ENCODE assay signal across 15 cellular contexts in the genomic region with DNA sequence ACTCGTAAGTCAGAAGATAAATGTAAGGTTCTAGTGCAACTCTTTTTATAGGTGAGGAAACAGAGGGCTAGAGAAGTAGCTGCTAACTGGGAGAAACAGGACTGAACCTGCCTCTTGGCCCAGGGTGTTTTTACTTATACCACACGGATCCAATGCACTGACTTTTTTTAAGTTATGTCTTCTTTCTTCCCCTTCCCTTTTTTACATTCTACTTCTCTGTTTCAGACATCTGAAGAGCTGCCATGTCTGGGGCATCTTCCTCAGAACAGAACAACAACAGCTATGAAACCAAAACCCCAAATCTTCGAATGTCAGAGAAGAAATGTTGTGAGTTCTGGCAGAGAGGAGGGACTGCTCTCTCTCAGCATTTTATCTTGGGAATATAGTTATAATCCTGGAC. TPM values are rescaled to one million over a fixed set of nuclear protein-coding genes. Genes with fewer than 3 reads are reported as not detected.
DNase-seq lines count a peak whose midpoint lies in the region; ATAC-seq, FAIRE-seq and TF ChIP-seq lines count a peak whose summit lies in the region.
"Had no signal": no experiment of that assay in that cellular context is flagged by ENCODE, and none has a peak within 500 bp of the region (broad histone marks: within the 10 kb centered on the region; RNA-seq: fewer than 3 reads in every experiment).

No MANE protein-coding gene starts in this region.

- H3K9ac ChIP-seq in skeletal muscle tissue (ENCODE audit: low read depth in 1 of 3, low read length in 3 of 3) = peak overlapping the region in 2 of 3 donors; percentile 51 to 63

- H3K4me1 Mint-ChIP-seq in GM23338 (peaks cover 33% of the 10 kb centered on the region), glutamatergic neuron (ENCODE audit: low read depth, unreplicated experiment) (peaks cover 13% of the 10 kb centered on the region)

- peaks cover 3% of the 10 kb centered on the region; the same call in 2 of the 3 replicates for H3K36me3 Mint-ChIP-seq in GM23338 (ENCODE audit: low read depth)
- H3K36me3 Mint-ChIP-seq in glutamatergic neuron (ENCODE audit: unreplicated experiment) = no peaks in the 10 kb centered on the region

- TF ChIP-seq CTCF in GM23338 (conservative IDR thresholded peaks at IDR 0.05; ENCODE audit: low read depth in 2 of 2) (no peak), Panc1 (IDR thresholded peaks at IDR 0.05) (no peak), glutamatergic neuron (IDR thresholded peaks at IDR 0.05; ENCODE audit: partially characterized antibody, unreplicated experiment) (no peak), body of pancreas (IDR thresholded peaks at IDR 0.05) (no peak)

- POLR2A ChIA-PET in Panc1 (lab: Charles Lee) = no interaction called here

- H3K9me3 ChIP-seq in Panc1 (ENCODE audit: control insufficient read depth, insufficient read depth, low read depth, low read length) = no peaks in the 10 kb centered on the region
- H3K9me3 ChIP-seq in skeletal muscle tissue (ENCODE audit: control insufficient read depth in 3 of 3, low read length in 3 of 3) = no peaks in the 10 kb centered on the region
- H3K9me3 ChIP-seq in body of pancreas = no peaks in the 10 kb centered on the region

- no peak overlapping the region for H2AFZ ChIP-seq in GM23338

- ATAC-seq in GM23338 (no peak), Panc1 (no peak), body of pancreas (no peak), HG03432 (IDR thresholded peaks at IDR 0.05; ENCODE audit: unreplicated experiment) (no peak)

- DNase-seq in GM23338 (ENCODE audit: low spot score) (no peak), Panc1 (ENCODE audit: low read depth, low spot score) (no peak), glutamatergic neuron (no peak), DMS53 (lab: John Stamatoyannopoulos, UW) (no peak), body of pancreas (no peak), H54 (ENCODE audit: insufficient read length, low spot score) (no peak)
- DNase-seq: effector CD8-positive, alpha-beta T cell; NK-92 treated with Interleukin-12 subunit alpha and Interleukin-12 subunit beta, amount 100 ng/mL, for 24 hours; stimulated activated CD4-positive, alpha-beta T cell treated with anti-CD3 and anti-CD28 coated beads, Interleukin-4, amount 100 ng/mL, for 4 hours; WERI-Rb-1 had no signal

- H3K27ac ChIP-seq in GM23338 (ENCODE audit: low read depth) (no peak overlapping the region), Panc1 (ENCODE audit: low read length) (0 out of 2 replicates have a peak overlapping the region, but pooled peaks have one; percentile 26), skeletal muscle tissue (ENCODE audit: low read depth, low read length) (peak overlapping the region; percentile 94), body of pancreas (peak overlapping the region in 1 of 4 donors; percentile 95)
- H3K27ac ChIP-seq: WERI-Rb-1 had no signal

- H3K4me1 ChIP-seq in GM23338 (ENCODE audit: insufficient read depth) (0 out of 2 replicates have a peak, but pooled peaks cover 10% of the 10 kb centered on the region), Panc1 (ENCODE audit: control insufficient read depth, insufficient read depth, low read length) (peaks cover 16% of the 10 kb centered on the region), skeletal muscle tissue (ENCODE audit: control insufficient read depth in 3 of 3, insufficient read depth in 3 of 3, low read length in 3 of 3) (peaks cover 20 to 34% (median 28%) of the 10 kb centered on the region in 3 donors), body of pancreas (peaks cover 28% of the 10 kb centered on the region)

- no peak overlapping the region for H3K4me3 ChIP-seq in GM23338
- no peak overlapping the region for H3K4me3 ChIP-seq in Panc1 (ENCODE audit: low read depth in 2 of 2, low read length in 2 of 2)
- peak overlapping the region in 1 of 3 donors; percentile 4 for H3K4me3 ChIP-seq in skeletal muscle tissue (ENCODE audit: low read length in 3 of 3)
- H3K4me3 ChIP-seq in body of pancreas = no peak overlapping the region

- no peaks in the 10 kb centered on the region for H3K9me2 ChIP-seq in GM23338 (ENCODE audit: insufficient read depth)

- FAIRE-seq in H54 (lab: Jason Lieb, UNC) = no peak
- FAIRE-seq: H1 had no signal

- H3F3A ChIP-seq in GM23338 (replicated peaks; ENCODE audit: low read depth) = no peaks in the 10 kb centered on the region

- WGBS in body of pancreas, 2 donors = 66 to 79% methylated on average over 3 of the region's 3 CpGs

- no peak overlapping the region for H3K27ac Mint-ChIP-seq in GM23338
- H3K27ac Mint-ChIP-seq in glutamatergic neuron (ENCODE audit: unreplicated experiment) = no peak overlapping the region
- H3K27ac Mint-ChIP-seq: activated T-helper 2 cell treated with anti-CD3 and anti-CD28 coated beads, Interferon-gamma antibody, Interleukin-2, Interleukin-4, amounts not matched to agents 10 μg/mL and 5 μg/mL and 100 μg/mL, durations not matched to agents 14 hours and 24 hours and 36 hours had no signal

- BruUV-seq in Panc1 (replicated peaks; lab: Mats Ljungman, UMichigan) = no TSS peak

- H3K27me3 ChIP-seq in GM23338 (ENCODE audit: insufficient read depth) (no peaks in the 10 kb centered on the region), Panc1 (ENCODE audit: control insufficient read depth, insufficient read depth, low read length) (no peaks in the 10 kb centered on the region), skeletal muscle tissue (ENCODE audit: control insufficient read depth in 3 of 3, insufficient read depth in 3 of 3, low read length in 3 of 3) (no peaks in the 10 kb centered on the region), body of pancreas (no peaks in the 10 kb centered on the region)

- H3K4me2 ChIP-seq in GM23338 = no peak overlapping the region

- in situ Hi-C loops in Panc1 (cut with HindIII; ENCODE audit: low pct_unique_long_range_greater_than_20kb, low sequenced_read_pairs) = no loop called here

- H3K36me3 ChIP-seq in GM23338 (ENCODE audit: insufficient read depth) (no peaks in the 10 kb centered on the region), Panc1 (ENCODE audit: control insufficient read depth, insufficient read depth, low read length) (peaks cover 11% of the 10 kb centered on the region; the same call in 1 of the 2 replicates), skeletal muscle tissue (ENCODE audit: control insufficient read depth in 3 of 3, insufficient read depth in 3 of 3, low read length in 3 of 3) (peaks cover 0 to under 1% (median 0%) of the 10 kb centered on the region in 3 donors), body of pancreas (replicated peaks in 1 of 2; ENCODE audit: insufficient read depth in 1 of 2, low read depth in 2 of 2) (no peaks in the 10 kb centered on the region)

- peaks cover 11% of the 10 kb centered on the region for H3K79me2 ChIP-seq in GM23338 (replicated peaks; ENCODE audit: insufficient read depth)

- intact Hi-C loops in Panc1 (cut with micrococcal nuclease; ENCODE audit: unreplicated experiment) = no loop called here
- intact Hi-C loops in body of pancreas (cut with DNase I) = no loop called here

- H3K9me3 Mint-ChIP-seq in GM23338 = no peaks in the 10 kb centered on the region; the same call in 2 of the 3 replicates
- H3K9me3 Mint-ChIP-seq in glutamatergic neuron (ENCODE audit: unreplicated experiment) = peaks cover 4% of the 10 kb centered on the region
- H3K9me3 Mint-ChIP-seq: activated T-helper 2 cell treated with anti-CD3 and anti-CD28 coated beads, Interferon-gamma antibody, Interleukin-2, Interleukin-4, amounts not matched to agents 10 μg/mL and 5 μg/mL and 100 μg/mL, durations not matched to agents 14 hours and 24 hours and 36 hours had no signal

- H3K27me3 Mint-ChIP-seq in GM23338 (ENCODE audit: insufficient read depth, low read depth, poor library complexity) = peaks cover 5% of the 10 kb centered on the region
- H3K27me3 Mint-ChIP-seq in glutamatergic neuron (ENCODE audit: unreplicated experiment) = peaks cover 6% of the 10 kb centered on the region

- no peaks in the 10 kb centered on the region; the same call in 1 of the 2 replicates for H4K20me1 ChIP-seq in GM23338 (replicated peaks; ENCODE audit: insufficient read depth)

- CTCF ChIA-PET in Panc1 (lab: Charles Lee) = no interaction called here

- H3K4me3 Mint-ChIP-seq in GM23338 (peak overlapping the region; percentile 99), glutamatergic neuron (ENCODE audit: unreplicated experiment) (peak overlapping the region; percentile 100)

- no peak for TF ChIP-seq POLR2A in body of pancreas (IDR thresholded peaks at IDR 0.05)
- no peak for TF ChIP-seq POLR2A in H54 (IDR thresholded peaks at IDR 0.05; ENCODE audit: low read depth, low read length)

RNA-seq across cellular contexts. Expression of a gene that starts 1.4 kb away (rescaled TPM):
- 10.1 and 14.8 TPM in 2 replicates for total RNA-seq in GM23338 (2014; rRNA removed; shearing (Covaris generic))
- polyA plus RNA-seq in GM23338 (2016; fragmentation: Nextera tagmentation; extraction: Ambion mirVana) = 3.8 and 4.9 TPM in 2 replicates
- 35.6 TPM for total RNA-seq in Panc1 (2021; ENCODE audit: unreplicated experiment)
- polyA plus RNA-seq in Panc1 (2012; ENCODE audit: insufficient read length) = 12.0 TPM
- 3.6 TPM for total RNA-seq in glutamatergic neuron (ENCODE audit: unreplicated experiment)
- total RNA-seq in skeletal muscle tissue = 3.7 TPM
- 1 to 10 TPM; 4.9 to 9.3 TPM for total RNA-seq in body of pancreas

RNA-seq across cellular contexts. Expression of a gene that starts 3.5 kb away (rescaled TPM):
- 19.7 and 21.9 TPM in 2 replicates for total RNA-seq in GM23338 (2014; rRNA removed; shearing (Covaris generic))
- polyA plus RNA-seq in GM23338 (2016; fragmentation: Nextera tagmentation; extraction: Ambion mirVana) = 3.9 and 4.6 TPM in 2 replicates
- 7.1 TPM for total RNA-seq in Panc1 (2021; ENCODE audit: unreplicated experiment)
- polyA plus RNA-seq in Panc1 (2012; ENCODE audit: insufficient read length) = 1.6 TPM
- total RNA-seq in glutamatergic neuron (ENCODE audit: unreplicated experiment) = 7.9 TPM
- total RNA-seq in skeletal muscle tissue = 13.0 TPM
- total RNA-seq in body of pancreas = 1 to 10 TPM; 5.4 to 5.9 TPM

RNA-seq across cellular contexts. Expression of a gene that starts 21.9 kb away (rescaled TPM):
- total RNA-seq in GM23338 (2014; rRNA removed; shearing (Covaris generic)) = 4.0 and 5.3 TPM in 2 replicates
- polyA plus RNA-seq in GM23338 (2016; fragmentation: Nextera tagmentation; extraction: Ambion mirVana) = 2.2 and 2.3 TPM in 2 replicates
- total RNA-seq in Panc1 (2021; ENCODE audit: unreplicated experiment) = 0.08 TPM
- not detected for polyA plus RNA-seq in Panc1 (2012; ENCODE audit: insufficient read length)
- not detected for total RNA-seq in glutamatergic neuron (ENCODE audit: unreplicated experiment)
- not detected for total RNA-seq in skeletal muscle tissue
- total RNA-seq in body of pancreas = 10 to 100 TPM; 11.2 to 23.3 TPM
- total RNA-seq: activated T-helper 2 cell treated with anti-CD3 and anti-CD28 coated beads, Interferon-gamma antibody, Interleukin-2, Interleukin-4, amounts not matched to agents 10 μg/mL and 5 μg/mL and 100 μg/mL, durations not matched to agents 14 hours and 24 hours and 36 hours had no signal

RNA-seq across cellular contexts. Expression of a gene that starts 34.2 kb away (rescaled TPM):
- total RNA-seq in GM23338 (2014; rRNA removed; shearing (Covaris generic)) = not detected in 2 replicates
- polyA plus RNA-seq in GM23338 (2016; fragmentation: Nextera tagmentation; extraction: Ambion mirVana) = not detected in 2 replicates
- total RNA-seq in Panc1 (2021; ENCODE audit: unreplicated experiment) = 0.62 TPM
- 1.0 TPM for polyA plus RNA-seq in Panc1 (2012; ENCODE audit: insufficient read length)
- total RNA-seq in glutamatergic neuron (ENCODE audit: unreplicated experiment) = not detected
- total RNA-seq in skeletal muscle tissue = not detected
- 10 to 100 TPM in 1 of 2 donors, not detected in 1; 11.9 TPM for total RNA-seq in body of pancreas
- total RNA-seq: H1 had no signal
- polyA plus RNA-seq: H1 had no signal

RNA-seq across cellular contexts. Expression of a gene that starts 49.6 kb away (rescaled TPM):
- not detected in 2 replicates for total RNA-seq in GM23338 (2014; rRNA removed; shearing (Covaris generic))
- polyA plus RNA-seq in GM23338 (2016; fragmentation: Nextera tagmentation; extraction: Ambion mirVana) = not detected in 2 replicates
- total RNA-seq in Panc1 (2021; ENCODE audit: unreplicated experiment) (0.26 TPM), glutamatergic neuron (ENCODE audit: unreplicated experiment) (not detected), skeletal muscle tissue (0.52 TPM), body of pancreas (10 to 100 TPM in 1 of 2 donors, 1 to 10 TPM in 1; 8.9 to 23.1 TPM)
- not detected for polyA plus RNA-seq in Panc1 (2012; ENCODE audit: insufficient read length)
- total RNA-seq: activated T-helper 2 cell treated with anti-CD3 and anti-CD28 coated beads, Interferon-gamma antibody, Interleukin-2, Interleukin-4, amounts not matched to agents 10 μg/mL and 5 μg/mL and 100 μg/mL, durations not matched to agents 14 hours and 24 hours and 36 hours; Daoy; H1 had no signal
- polyA plus RNA-seq: H1 had no signal
